In genomic region chr19:18203863-18204393, GRCh38 we compare ENCODE assay signal across 8 cellular contexts. TPM values are rescaled to one million over a fixed set of nuclear protein-coding genes. Genes with fewer than 3 reads are reported as not detected.
A peak's percentile ranks its signal among the peaks of the same experiment; 100 is the strongest.
DNase-seq lines count a peak whose midpoint lies in the region; ATAC-seq and TF ChIP-seq lines count a peak whose summit lies in the region.

Gene RAB3A (minus strand): TSS chr19:18204042. CDS start chr19:18202740, 1,302 bp downstream.

- H3K9me3 Mint-ChIP-seq in activated naive CD8-positive, alpha-beta T cell treated with anti-CD3 and anti-CD28 coated beads, Interleukin-2, amount 10 ng/mL, durations not matched to agents 7 days and 5 days: no peaks in the 10 kb centered on the region
- peaks cover 2% of the 10 kb centered on the region for H3K9me3 Mint-ChIP-seq in glutamatergic neuron (ENCODE audit: unreplicated experiment)

- peak; percentile 90 for TF ChIP-seq POLR2A in testis (IDR thresholded peaks at IDR 0.05)

- peaks cover 10% of the 10 kb centered on the region for H3K27me3 Mint-ChIP-seq in activated naive CD8-positive, alpha-beta T cell treated with anti-CD3 and anti-CD28 coated beads, Interleukin-2, amount 10 ng/mL, durations not matched to agents 7 days and 5 days
- peaks cover 4% of the 10 kb centered on the region for H3K27me3 Mint-ChIP-seq in glutamatergic neuron (ENCODE audit: unreplicated experiment)

- no peaks in the 10 kb centered on the region for H3K27me3 ChIP-seq in testis

- 0 to 1% methylated on average over 2 to 50 of the region's 50 CpGs for WGBS in testis, 2 donors

- intact Hi-C loops in testis (cut with DNase I; ENCODE audit: low total_unique reads): no loop called here

- POLR2A ChIA-PET in activated naive CD8-positive, alpha-beta T cell treated with anti-CD3 and anti-CD28 coated beads, Interleukin-2, amount 10 ng/mL, durations not matched to agents 7 days and 5 days (lab: Charles Lee): interaction anchor here (0.6 to 4.0 kb wide), 12 partner anchors 9 to 225 kb away, joined by 3 to 42 read pairs (median 5); partner anchors contain the start of genes IL12RB1, JUND, LSM4 and MPV17L2

- peak; percentile 99 for DNase-seq in GM10266 (ENCODE audit: extremely low spot score)
- peak; percentile 100 for DNase-seq in NCI-H1105 treated with DMSO at 0.1 percent for 48 hours (lab: John Stamatoyannopoulos, UW)
- peak; percentile 99 for DNase-seq in SKM-1 treated with dmso at 0.1 percent for 144 hours (lab: John Stamatoyannopoulos, UW; ENCODE audit: unreplicated experiment)
- DNase-seq in activated naive CD8-positive, alpha-beta T cell treated with anti-CD3 and anti-CD28 coated beads, Interleukin-2, amount 10 ng/mL, durations not matched to agents 7 days and 5 days: peak; percentile 98
- DNase-seq in glutamatergic neuron: peak; percentile 99
- peak; percentile 100 for DNase-seq in omental fat pad (ENCODE audit: low spot score)
- peak; percentile 100 for DNase-seq in testis

- peak within 1 kb of the TSS; percentile 93 for H3K4me3 Mint-ChIP-seq in activated naive CD8-positive, alpha-beta T cell treated with anti-CD3 and anti-CD28 coated beads, Interleukin-2, amount 10 ng/mL, durations not matched to agents 7 days and 5 days
- H3K4me3 Mint-ChIP-seq in glutamatergic neuron (ENCODE audit: unreplicated experiment): peak within 1 kb of the TSS; percentile 98

- H3K9me3 ChIP-seq in testis: no peaks in the 10 kb centered on the region

- peak; percentile 92 for ATAC-seq in HG02642 (IDR thresholded peaks at IDR 0.05; ENCODE audit: poor library complexity, unreplicated experiment)
- ATAC-seq in activated naive CD8-positive, alpha-beta T cell treated with anti-CD3 and anti-CD28 coated beads, Interleukin-2, amount 10 ng/mL, durations not matched to agents 7 days and 5 days (ENCODE audit: low read depth): peak; percentile 92
- ATAC-seq in omental fat pad (ENCODE audit: low FRiP score): peak; percentile 98

- peak within 1 kb of the TSS; percentile 97 to 98 for H3K27ac ChIP-seq in testis

- H3K36me3 Mint-ChIP-seq in activated naive CD8-positive, alpha-beta T cell treated with anti-CD3 and anti-CD28 coated beads, Interleukin-2, amount 10 ng/mL, durations not matched to agents 7 days and 5 days: peaks cover 12% of the 10 kb centered on the region
- H3K36me3 Mint-ChIP-seq in glutamatergic neuron (ENCODE audit: unreplicated experiment): no peaks in the 10 kb centered on the region

- peak within 1 kb of the TSS; percentile 93 for H3K27ac Mint-ChIP-seq in activated naive CD8-positive, alpha-beta T cell treated with anti-CD3 and anti-CD28 coated beads, Interleukin-2, amount 10 ng/mL, durations not matched to agents 7 days and 5 days
- peak within 1 kb of the TSS; percentile 87 for H3K27ac Mint-ChIP-seq in glutamatergic neuron (ENCODE audit: unreplicated experiment)

- TF ChIP-seq CTCF in GM10266 (IDR thresholded peaks at IDR 0.05; ENCODE audit: control insufficient read depth, insufficient read depth, low read depth, missing control alignments) (no peak), glutamatergic neuron (IDR thresholded peaks at IDR 0.05; ENCODE audit: partially characterized antibody, unreplicated experiment) (no peak), omental fat pad (IDR thresholded peaks at IDR 0.05) (no peak), testis (IDR thresholded peaks at IDR 0.05) (peak in 2 of 3 experiments; percentile 9 to 35)

- no peaks in the 10 kb centered on the region for H3K36me3 ChIP-seq in testis (ENCODE audit: low read depth, missing control alignments)

- H3K4me1 ChIP-seq in testis: peaks cover 10% of the 10 kb centered on the region

- H3K4me1 Mint-ChIP-seq in activated naive CD8-positive, alpha-beta T cell treated with anti-CD3 and anti-CD28 coated beads, Interleukin-2, amount 10 ng/mL, durations not matched to agents 7 days and 5 days: peaks cover 11% of the 10 kb centered on the region
- H3K4me1 Mint-ChIP-seq in glutamatergic neuron (ENCODE audit: low read depth, unreplicated experiment): peaks cover 3% of the 10 kb centered on the region

- peak within 1 kb of the TSS; percentile 65 to 66 for H3K4me3 ChIP-seq in testis

RNA-seq across cellular contexts. Expression of gene RAB3A, which starts in this region (rescaled TPM):
- 1 to 10 TPM; 3.0 to 6.1 TPM for total RNA-seq in activated naive CD8-positive, alpha-beta T cell treated with anti-CD3 and anti-CD28 coated beads, Interleukin-2, amount 10 ng/mL, durations not matched to agents 7 days and 5 days
- total RNA-seq in glutamatergic neuron (ENCODE audit: unreplicated experiment) (77.4 TPM), omental fat pad (1 to 10 TPM in 1 of 4 donors, under 1 TPM in 1, not detected in 2; 0.63 to 2.0 TPM), testis (1 to 10 TPM; 2.8 to 4.6 TPM)
- 6.3 TPM for polyA plus RNA-seq in testis (ENCODE audit: insufficient read depth, low read depth, low replicate concordance)

Comparison
In these comparisons a context has a peak if more than half of its experiments do, and no peak if none do; other contexts are left out.
1. Peak in every context shown above with its lines: DNase-seq, ATAC-seq, H3K4me3 ChIP-seq and H3K27ac ChIP-seq.
2. RNA of gene RAB3A (total RNA-seq): 77.4 TPM in glutamatergic neuron (single experiment); 3.0 to 6.1 TPM in activated naive CD8-positive, alpha-beta T cell treated with anti-CD3 and anti-CD28 coated beads, Interleukin-2, amount 10 ng/mL, durations not matched to agents 7 days and 5 days, 2.8 to 4.6 TPM in testis and 0.63 to 2.0 TPM in omental fat pad; every median in the first group is over 10 times any median in the second.
3. CTCF ChIP-seq: peak in testis (2 of 3); none in GM10266 (single experiment), glutamatergic neuron (single experiment) and omental fat pad (0 of 3).